ENCODE assay signal across 1 cellular context in genomic region chr16:85181739-85182129, GRCh38.
A peak's percentile ranks its signal among the peaks of the same experiment; 100 is the strongest.
TF ChIP-seq lines count a peak whose summit lies in the region.

No MANE protein-coding gene starts in this region.

TF ChIP-seq in HepG2, 621 proteins besides CTCF, POLR2A, EP300 and RAD21 (continued from another document and continues in another):
- TF ChIP-seq ATF3 (CRISPR knock-in tag; IDR thresholded peaks at IDR 0.05) = no peak
- no peak for TF ChIP-seq KLF6 (CRISPR knock-in tag; IDR thresholded peaks at IDR 0.05)
- peak; percentile 83 for TF ChIP-seq ZMYM2 (CRISPR knock-in tag; IDR thresholded peaks at IDR 0.05)
- peak; percentile 25; the same call in 1 of the 2 replicates for TF ChIP-seq HMG20A (CRISPR knock-in tag; IDR thresholded peaks at IDR 0.05; ENCODE audit: borderline replicate concordance)
- no peak for TF ChIP-seq ARID2 (CRISPR knock-in tag; IDR thresholded peaks at IDR 0.05; ENCODE audit: borderline replicate concordance)
- TF ChIP-seq ZNF644 (CRISPR knock-in tag; IDR thresholded peaks at IDR 0.05; ENCODE audit: low read depth) = no peak
- TF ChIP-seq PHF5A (CRISPR knock-in tag; IDR thresholded peaks at IDR 0.05; ENCODE audit: low read depth, unreplicated experiment) = no peak
- TF ChIP-seq ZNF746 (CRISPR knock-in tag; IDR thresholded peaks at IDR 0.05) = no peak
- TF ChIP-seq CSRNP1 (CRISPR knock-in tag; IDR thresholded peaks at IDR 0.05) = no peak
- no peak for TF ChIP-seq ATF5 (CRISPR knock-in tag; IDR thresholded peaks at IDR 0.05; ENCODE audit: low read depth)
- TF ChIP-seq KDM3A (CRISPR knock-in tag; IDR thresholded peaks at IDR 0.05; ENCODE audit: low read depth) = peak; percentile 70; the same call in 1 of the 2 replicates
- no peak for TF ChIP-seq XBP1 (CRISPR knock-in tag; IDR thresholded peaks at IDR 0.05)
- TF ChIP-seq STAG1 (CRISPR knock-in tag; IDR thresholded peaks at IDR 0.05) = peak; percentile 43
- no peak for TF ChIP-seq ZNF367 (CRISPR knock-in tag; IDR thresholded peaks at IDR 0.05; ENCODE audit: borderline replicate concordance)
- TF ChIP-seq ZBTB43 (CRISPR knock-in tag; conservative IDR thresholded peaks at IDR 0.05) = 0 out of 2 replicates have a peak, but pooled peaks have one; percentile 50
- TF ChIP-seq CHD2 (IDR thresholded peaks at IDR 0.05; ENCODE audit: low read depth, low read length) = no peak
- no peak for TF ChIP-seq NFE2L1 (CRISPR knock-in tag; IDR thresholded peaks at IDR 0.05; ENCODE audit: borderline replicate concordance)
- peak; percentile 68 for TF ChIP-seq KAT8 (CRISPR knock-in tag; IDR thresholded peaks at IDR 0.05)
- peak; percentile 28; the same call in 1 of the 2 replicates for TF ChIP-seq ZNF543 (CRISPR knock-in tag; IDR thresholded peaks at IDR 0.05)
- TF ChIP-seq SPEN (CRISPR knock-in tag; IDR thresholded peaks at IDR 0.05; ENCODE audit: low read depth) = peak; percentile 72; the same call in 1 of the 2 replicates
- TF ChIP-seq ZNF280D (CRISPR knock-in tag; IDR thresholded peaks at IDR 0.05) = no peak; the same call in 1 of the 2 replicates
- TF ChIP-seq ZNF652 (CRISPR knock-in tag; IDR thresholded peaks at IDR 0.05; ENCODE audit: borderline replicate concordance, low read depth) = no peak
- no peak for TF ChIP-seq ZNF382 (CRISPR knock-in tag; IDR thresholded peaks at IDR 0.05; ENCODE audit: borderline replicate concordance)
- TF ChIP-seq RFX1 (IDR thresholded peaks at IDR 0.05) = no peak
- TF ChIP-seq ESRRA (CRISPR knock-in tag; IDR thresholded peaks at IDR 0.05; ENCODE audit: low read depth) = peak; percentile 98
- TF ChIP-seq FOXA1 (IDR thresholded peaks at IDR 0.05) = no peak
- TF ChIP-seq FOXA1 (CRISPR knock-in tag; IDR thresholded peaks at IDR 0.05) = 0 out of 2 replicates have a peak, but pooled peaks have one; percentile 15
- peak; percentile 51; the same call in 1 of the 2 replicates for TF ChIP-seq ISL2 (CRISPR knock-in tag; IDR thresholded peaks at IDR 0.05)
- no peak for TF ChIP-seq ZNF841 (CRISPR knock-in tag; IDR thresholded peaks at IDR 0.05; ENCODE audit: borderline replicate concordance)
- no peak for TF ChIP-seq RORA (CRISPR knock-in tag; IDR thresholded peaks at IDR 0.05)
- TF ChIP-seq ZNF44 (CRISPR knock-in tag; IDR thresholded peaks at IDR 0.05) = no peak
- no peak for TF ChIP-seq RFXANK (CRISPR knock-in tag; IDR thresholded peaks at IDR 0.05)
- no peak for TF ChIP-seq FOXM1 (CRISPR knock-in tag; IDR thresholded peaks at IDR 0.05)
- TF ChIP-seq SCMH1 (CRISPR knock-in tag; IDR thresholded peaks at IDR 0.05; ENCODE audit: borderline replicate concordance) = no peak
- no peak for TF ChIP-seq MLLT10 (CRISPR knock-in tag; IDR thresholded peaks at IDR 0.05)
- TF ChIP-seq, protein P1, sequence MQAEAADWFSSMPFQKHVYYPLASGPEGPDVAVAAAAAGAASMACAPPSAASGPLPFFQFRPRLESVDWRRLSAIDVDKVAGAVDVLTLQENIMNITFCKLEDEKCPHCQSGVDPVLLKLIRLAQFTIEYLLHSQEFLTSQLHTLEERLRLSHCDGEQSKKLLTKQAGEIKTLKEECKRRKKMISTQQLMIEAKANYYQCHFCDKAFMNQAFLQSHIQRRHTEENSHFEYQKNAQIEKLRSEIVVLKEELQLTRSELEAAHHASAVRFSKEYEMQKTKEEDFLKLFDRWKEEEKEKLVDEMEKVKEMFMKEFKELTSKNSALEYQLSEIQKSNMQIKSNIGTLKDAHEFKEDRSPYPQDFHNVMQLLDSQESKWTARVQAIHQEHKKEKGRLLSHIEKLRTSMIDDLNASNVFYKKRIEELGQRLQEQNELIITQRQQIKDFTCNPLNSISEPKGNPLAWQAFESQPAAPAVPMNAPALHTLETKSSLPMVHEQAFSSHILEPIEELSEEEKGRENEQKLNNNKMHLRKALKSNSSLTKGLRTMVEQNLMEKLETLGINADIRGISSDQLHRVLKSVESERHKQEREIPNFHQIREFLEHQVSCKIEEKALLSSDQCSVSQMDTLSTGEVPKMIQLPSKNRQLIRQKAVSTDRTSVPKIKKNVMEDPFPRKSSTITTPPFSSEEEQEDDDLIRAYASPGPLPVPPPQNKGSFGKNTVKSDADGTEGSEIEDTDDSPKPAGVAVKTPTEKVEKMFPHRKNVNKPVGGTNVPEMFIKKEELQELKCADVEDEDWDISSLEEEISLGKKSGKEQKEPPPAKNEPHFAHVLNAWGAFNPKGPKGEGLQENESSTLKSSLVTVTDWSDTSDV (CRISPR knock-in tag; IDR thresholded peaks at IDR 0.05) = peak; percentile 58; the same call in 1 of the 2 replicates
- TF ChIP-seq MEIS1 (CRISPR knock-in tag; IDR thresholded peaks at IDR 0.05; ENCODE audit: borderline replicate concordance) = 0 out of 2 replicates have a peak, but pooled peaks have one; percentile 52
- TF ChIP-seq SP140L (CRISPR knock-in tag; IDR thresholded peaks at IDR 0.05; ENCODE audit: borderline replicate concordance) = no peak
- TF ChIP-seq GATA4 (IDR thresholded peaks at IDR 0.05; ENCODE audit: borderline replicate concordance, low read depth) = no peak
- no peak for TF ChIP-seq ZSCAN9 (CRISPR knock-in tag; IDR thresholded peaks at IDR 0.05; ENCODE audit: borderline replicate concordance)
- TF ChIP-seq ZNF556 (CRISPR knock-in tag; IDR thresholded peaks at IDR 0.05; ENCODE audit: borderline replicate concordance) = no peak
- TF ChIP-seq, protein P2, sequence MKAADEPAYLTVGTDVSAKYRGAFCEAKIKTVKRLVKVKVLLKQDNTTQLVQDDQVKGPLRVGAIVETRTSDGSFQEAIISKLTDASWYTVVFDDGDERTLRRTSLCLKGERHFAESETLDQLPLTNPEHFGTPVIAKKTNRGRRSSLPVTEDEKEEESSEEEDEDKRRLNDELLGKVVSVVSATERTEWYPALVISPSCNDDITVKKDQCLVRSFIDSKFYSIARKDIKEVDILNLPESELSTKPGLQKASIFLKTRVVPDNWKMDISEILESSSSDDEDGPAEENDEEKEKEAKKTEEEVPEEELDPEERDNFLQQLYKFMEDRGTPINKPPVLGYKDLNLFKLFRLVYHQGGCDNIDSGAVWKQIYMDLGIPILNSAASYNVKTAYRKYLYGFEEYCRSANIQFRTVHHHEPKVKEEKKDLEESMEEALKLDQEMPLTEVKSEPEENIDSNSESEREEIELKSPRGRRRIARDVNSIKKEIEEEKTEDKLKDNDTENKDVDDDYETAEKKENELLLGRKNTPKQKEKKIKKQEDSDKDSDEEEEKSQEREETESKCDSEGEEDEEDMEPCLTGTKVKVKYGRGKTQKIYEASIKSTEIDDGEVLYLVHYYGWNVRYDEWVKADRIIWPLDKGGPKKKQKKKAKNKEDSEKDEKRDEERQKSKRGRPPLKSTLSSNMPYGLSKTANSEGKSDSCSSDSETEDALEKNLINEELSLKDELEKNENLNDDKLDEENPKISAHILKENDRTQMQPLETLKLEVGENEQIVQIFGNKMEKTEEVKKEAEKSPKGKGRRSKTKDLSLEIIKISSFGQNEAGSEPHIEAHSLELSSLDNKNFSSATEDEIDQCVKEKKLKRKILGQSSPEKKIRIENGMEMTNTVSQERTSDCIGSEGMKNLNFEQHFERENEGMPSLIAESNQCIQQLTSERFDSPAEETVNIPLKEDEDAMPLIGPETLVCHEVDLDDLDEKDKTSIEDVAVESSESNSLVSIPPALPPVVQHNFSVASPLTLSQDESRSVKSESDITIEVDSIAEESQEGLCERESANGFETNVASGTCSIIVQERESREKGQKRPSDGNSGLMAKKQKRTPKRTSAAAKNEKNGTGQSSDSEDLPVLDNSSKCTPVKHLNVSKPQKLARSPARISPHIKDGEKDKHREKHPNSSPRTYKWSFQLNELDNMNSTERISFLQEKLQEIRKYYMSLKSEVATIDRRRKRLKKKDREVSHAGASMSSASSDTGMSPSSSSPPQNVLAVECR (CRISPR knock-in tag; IDR thresholded peaks at IDR 0.05; ENCODE audit: borderline replicate concordance) = peak; percentile 61
- no peak for TF ChIP-seq ZNF460 (CRISPR knock-in tag; IDR thresholded peaks at IDR 0.05; ENCODE audit: borderline replicate concordance)
- peak; percentile 56; the same call in 1 of the 2 replicates for TF ChIP-seq NR2F2 (IDR thresholded peaks at IDR 0.05; ENCODE audit: borderline replicate concordance, low read depth)
- no peak for TF ChIP-seq ZSCAN30 (CRISPR knock-in tag; IDR thresholded peaks at IDR 0.05)
- TF ChIP-seq, protein P3, sequence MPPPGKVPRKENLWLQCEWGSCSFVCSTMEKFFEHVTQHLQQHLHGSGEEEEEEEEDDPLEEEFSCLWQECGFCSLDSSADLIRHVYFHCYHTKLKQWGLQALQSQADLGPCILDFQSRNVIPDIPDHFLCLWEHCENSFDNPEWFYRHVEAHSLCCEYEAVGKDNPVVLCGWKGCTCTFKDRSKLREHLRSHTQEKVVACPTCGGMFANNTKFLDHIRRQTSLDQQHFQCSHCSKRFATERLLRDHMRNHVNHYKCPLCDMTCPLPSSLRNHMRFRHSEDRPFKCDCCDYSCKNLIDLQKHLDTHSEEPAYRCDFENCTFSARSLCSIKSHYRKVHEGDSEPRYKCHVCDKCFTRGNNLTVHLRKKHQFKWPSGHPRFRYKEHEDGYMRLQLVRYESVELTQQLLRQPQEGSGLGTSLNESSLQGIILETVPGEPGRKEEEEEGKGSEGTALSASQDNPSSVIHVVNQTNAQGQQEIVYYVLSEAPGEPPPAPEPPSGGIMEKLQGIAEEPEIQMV (CRISPR knock-in tag; IDR thresholded peaks at IDR 0.05; ENCODE audit: low read depth) = peak; percentile 70; the same call in 1 of the 2 replicates
- TF ChIP-seq HNRNPLL (IDR thresholded peaks at IDR 0.05; ENCODE audit: low read depth, low read length, poor library complexity, severe bottlenecking) = peak; percentile 39
- TF ChIP-seq REPIN1 (CRISPR knock-in tag; IDR thresholded peaks at IDR 0.05; ENCODE audit: borderline replicate concordance, low read depth) = no peak
- no peak for TF ChIP-seq THYN1 (CRISPR knock-in tag; IDR thresholded peaks at IDR 0.05; ENCODE audit: borderline replicate concordance, low read depth)
- TF ChIP-seq ELF3 (CRISPR knock-in tag; IDR thresholded peaks at IDR 0.05) = no peak
